18 cellular contexts compared by ENCODE assay signal in genomic region chr11:40291304-40292100, GRCh38.
DNase-seq lines count a peak whose midpoint lies in the region; ATAC-seq and TF ChIP-seq lines count a peak whose summit lies in the region.
"Had no signal": no experiment of that assay in that cellular context is flagged by ENCODE, and none has a peak within 500 bp of the region (broad histone marks: within the 10 kb centered on the region; RNA-seq: fewer than 3 reads in every experiment).

No MANE protein-coding gene starts in this region.

- no peak overlapping the region for H4K8ac ChIP-seq in mesenchymal stem cell (ENCODE audit: low read length)

- H3K4me3 ChIP-seq in mesenchymal stem cell (ENCODE audit: insufficient read depth in 1 of 2, low read depth in 1 of 2, low read length in 2 of 2) (no peak overlapping the region), sigmoid colon (peak overlapping the region; percentile 5 to 62 (median 56))
- H3K4me3 ChIP-seq: BLaER1, body of pancreas had no signal

- H2BK120ac ChIP-seq in mesenchymal stem cell (ENCODE audit: low read depth, low read length): no peak overlapping the region

- H3K79me1 ChIP-seq in mesenchymal stem cell (replicated peaks; ENCODE audit: low read length, poor library complexity, severe bottlenecking): no peaks in the 10 kb centered on the region

- TF ChIP-seq CTCF in chondrocyte (IDR thresholded peaks at IDR 0.05): no peak
- TF ChIP-seq CTCF in sigmoid colon (IDR thresholded peaks at IDR 0.05): no peak
- TF ChIP-seq CTCF in CD14-positive monocyte (IDR thresholded peaks at IDR 0.05): no peak

- no peak overlapping the region for H2BK5ac ChIP-seq in mesenchymal stem cell (ENCODE audit: low read depth, low read length, poor library complexity, severe bottlenecking)

- H3K36me3 ChIP-seq in mesenchymal stem cell (ENCODE audit: control insufficient read depth in 1 of 2, insufficient read depth in 2 of 2, low read depth in 1 of 2, low read length in 2 of 2): no peaks in the 10 kb centered on the region
- no peaks in the 10 kb centered on the region for H3K36me3 ChIP-seq in sigmoid colon
- H3K36me3 ChIP-seq: BLaER1 had no signal

- no peak overlapping the region for H4K91ac ChIP-seq in mesenchymal stem cell (ENCODE audit: low read length)

- TF ChIP-seq EP300 in sigmoid colon (IDR thresholded peaks at IDR 0.05): no peak

- H3K4me1 ChIP-seq in mesenchymal stem cell (ENCODE audit: control insufficient read depth, insufficient read depth, low read depth, low read length): peaks cover 5% of the 10 kb centered on the region
- peaks cover 0 to 17% (median 13%) of the 10 kb centered on the region in 4 donors for H3K4me1 ChIP-seq in sigmoid colon
- H3K4me1 ChIP-seq: BLaER1 had no signal

- H3K4me1 Mint-ChIP-seq in chondrocyte (ENCODE audit: low read depth): peaks cover 38% of the 10 kb centered on the region
- H3K4me1 Mint-ChIP-seq in CD14-positive monocyte: peaks cover 11% of the 10 kb centered on the region

- no peak overlapping the region for H3K9ac ChIP-seq in mesenchymal stem cell (ENCODE audit: low read length)
- H3K9ac ChIP-seq: BLaER1 had no signal

- H3K4me2 ChIP-seq in mesenchymal stem cell (ENCODE audit: low read length, poor library complexity, severe bottlenecking): no peak overlapping the region
- H3K4me2 ChIP-seq: BLaER1 had no signal

- H3K23ac ChIP-seq in mesenchymal stem cell (ENCODE audit: low read length in 2 of 2): no peak overlapping the region

- 65% methylated on average over 7 of the region's 10 CpGs for WGBS in mesenchymal stem cell
- 62 to 66% methylated on average over 10 of the region's 10 CpGs for WGBS in sigmoid colon, 2 donors

- H3K36me3 Mint-ChIP-seq in chondrocyte (ENCODE audit: low read depth): no peaks in the 10 kb centered on the region
- H3K36me3 Mint-ChIP-seq in CD14-positive monocyte: peaks cover 0 to 1% of the 10 kb centered on the region in 2 donors

- no peak overlapping the region for H2BK15ac ChIP-seq in mesenchymal stem cell (ENCODE audit: low read depth, poor library complexity, severe bottlenecking)

- H2AK5ac ChIP-seq in mesenchymal stem cell (ENCODE audit: low read length, severe bottlenecking): no peak overlapping the region

- no peak overlapping the region for H2AFZ ChIP-seq in mesenchymal stem cell (ENCODE audit: low read depth, low read length)

- H3K27me3 Mint-ChIP-seq in chondrocyte (ENCODE audit: low read depth): peaks cover 21% of the 10 kb centered on the region
- peaks cover 26 to 31% (median 30%) of the 10 kb centered on the region in 3 donors for H3K27me3 Mint-ChIP-seq in CD14-positive monocyte (ENCODE audit: low read depth in 3 of 3)

- no peak overlapping the region for H3K4ac ChIP-seq in mesenchymal stem cell (ENCODE audit: low read depth in 1 of 2, low read length in 2 of 2)

- H3K27ac Mint-ChIP-seq in chondrocyte (ENCODE audit: unreplicated experiment) (no peak overlapping the region), CD14-positive monocyte (no peak overlapping the region)
- H3K27ac Mint-ChIP-seq: activated CD4-positive, alpha-beta T cell treated with anti-CD3 and anti-CD28 coated beads, Interleukin-2, amount 10 ng/mL, durations not matched to agents 24 days and 14 days; naive thymus-derived CD8-positive, alpha-beta T cell had no signal

- no peaks in the 10 kb centered on the region for H3K9me3 Mint-ChIP-seq in chondrocyte (ENCODE audit: low read depth)
- peaks cover 0 to 10% (median 5%) of the 10 kb centered on the region in 7 donors for H3K9me3 Mint-ChIP-seq in CD14-positive monocyte

- H3K27me3 ChIP-seq in mesenchymal stem cell (ENCODE audit: control insufficient read depth in 1 of 2, insufficient read depth in 1 of 2, low read length in 2 of 2) (peaks cover 18 to 31% of the 10 kb centered on the region in 2 experiments), sigmoid colon (no peaks in the 10 kb centered on the region)
- H3K27me3 ChIP-seq: BLaER1, body of pancreas had no signal

- H3K4me3 Mint-ChIP-seq in chondrocyte (ENCODE audit: unreplicated experiment) (peak overlapping the region; percentile 29), CD14-positive monocyte (peak overlapping the region in 1 of 2 donors; percentile 40)
- H3K4me3 Mint-ChIP-seq: activated CD4-positive, alpha-beta T cell treated with anti-CD3 and anti-CD28 coated beads, Interleukin-2, amount 10 ng/mL, durations not matched to agents 24 days and 14 days; naive thymus-derived CD8-positive, alpha-beta T cell had no signal

- ATAC-seq in HG02870 (IDR thresholded peaks at IDR 0.05; ENCODE audit: unreplicated experiment) (no peak), HG03439 (IDR thresholded peaks at IDR 0.05; ENCODE audit: unreplicated experiment) (no peak)
- ATAC-seq: body of pancreas; naive thymus-derived CD8-positive, alpha-beta T cell; sciatic nerve had no signal

- DNase-seq in OCI-M1 (lab: John Stamatoyannopoulos, UW) (peak; percentile 22), chondrocyte (ENCODE audit: low spot score) (no peak), mesenchymal stem cell (peak; percentile 33), sigmoid colon (no peak), CD14-positive monocyte (ENCODE audit: low spot score) (no peak), A172 (ENCODE audit: low spot score) (no peak)
- DNase-seq: activated CD4-positive, alpha-beta T cell treated with anti-CD3 and anti-CD28 coated beads, Interleukin-2, amount 10 ng/mL, durations not matched to agents 24 days and 14 days; activated naive CD4-positive, alpha-beta T cell treated with Interleukin-2 at 50 U/mL for 16 hours; body of pancreas; DMS 273 treated with DMSO at 0.1 percent for 48 hours; GOT3; naive thymus-derived CD8-positive, alpha-beta T cell; NCI-H345; T1000 had no signal

- H2BK12ac ChIP-seq in mesenchymal stem cell (ENCODE audit: low read length in 2 of 2): no peak overlapping the region

- H3K27ac ChIP-seq in mesenchymal stem cell (ENCODE audit: low read length, poor library complexity, severe bottlenecking) (no peak overlapping the region), sigmoid colon (peak overlapping the region in 3 of 4 donors; percentile 9 to 72 (median 28))
- H3K27ac ChIP-seq: BLaER1, body of pancreas had no signal

- no peak for TF ChIP-seq POLR2A in sigmoid colon (IDR thresholded peaks at IDR 0.05)

- H3K9me3 ChIP-seq in mesenchymal stem cell (ENCODE audit: control insufficient read depth, low read length): no peaks in the 10 kb centered on the region
- H3K9me3 ChIP-seq in sigmoid colon: no peaks in the 10 kb centered on the region
- H3K9me3 ChIP-seq: body of pancreas had no signal

- H3K14ac ChIP-seq in mesenchymal stem cell (ENCODE audit: low read length in 2 of 2): no peak overlapping the region

- intact Hi-C loops in sigmoid colon (cut with DNase I) (loop anchor here (5.0 to 10.0 kb wide), 2 partner anchors 159 to 917 kb away; no protein-coding TSS in a partner anchor), CD14-positive monocyte (cut with micrococcal nuclease) (no loop called here)

- no peak overlapping the region for H3K18ac ChIP-seq in mesenchymal stem cell (ENCODE audit: low read depth in 1 of 2, low read length in 2 of 2)

Comparison
In these comparisons a context has a peak if more than half of its experiments do, and no peak if none do; other contexts are left out.
1. DNase-seq: peak in OCI-M1 (single experiment) and mesenchymal stem cell (single experiment); none in chondrocyte (single experiment), sigmoid colon (single experiment), CD14-positive monocyte (single experiment) and A172 (single experiment).
2. H3K4me3 ChIP-seq: peak in sigmoid colon (4 of 4); none in mesenchymal stem cell (0 of 2).